In the genomic region with DNA sequence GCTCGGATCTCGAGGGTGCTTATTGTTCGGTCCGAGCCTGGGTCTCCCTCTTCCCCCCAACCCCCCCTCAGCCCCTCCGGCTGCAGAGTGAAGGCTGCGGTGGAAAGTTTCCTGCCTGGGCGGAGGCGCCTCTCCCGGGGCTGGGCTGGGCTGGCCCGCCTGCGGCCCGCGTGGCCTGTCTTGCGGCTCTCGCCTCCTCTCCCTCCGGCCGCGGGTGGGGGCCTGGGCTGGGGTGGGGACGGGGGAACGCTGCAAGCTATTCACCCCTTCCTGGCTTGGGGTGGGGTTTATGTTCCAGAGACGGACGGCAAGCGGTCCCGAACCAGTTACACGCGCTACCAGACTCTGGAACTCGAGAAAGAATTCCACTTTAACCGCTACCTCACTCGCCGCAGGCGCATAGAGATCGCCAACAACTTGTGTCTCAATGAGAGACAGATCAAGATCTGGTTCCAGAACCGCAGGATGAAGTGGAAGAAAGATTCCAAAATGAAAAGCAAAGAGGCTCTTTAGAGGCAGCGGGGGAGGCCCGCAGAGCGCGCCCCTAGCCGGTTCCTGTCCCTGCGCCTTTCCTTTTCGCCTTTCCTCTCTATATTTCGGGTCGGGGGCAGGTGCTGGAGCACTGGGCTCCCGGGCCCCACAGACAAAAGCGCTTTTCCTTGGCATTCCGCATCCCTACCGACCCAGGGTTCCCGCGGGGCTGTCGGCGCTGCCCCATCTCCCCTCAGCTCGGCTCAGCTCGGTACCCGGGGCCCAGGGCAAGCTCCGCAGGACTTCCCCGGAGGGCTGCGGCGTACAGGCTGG, we compare ENCODE assay signal across 1 cellular context.
TF ChIP-seq lines count a peak whose summit lies in the region.

No MANE protein-coding gene starts in this region.

TF ChIP-seq in K562, 482 proteins besides CTCF, POLR2A, EP300 and RAD21:
- TF ChIP-seq, protein P1, sequence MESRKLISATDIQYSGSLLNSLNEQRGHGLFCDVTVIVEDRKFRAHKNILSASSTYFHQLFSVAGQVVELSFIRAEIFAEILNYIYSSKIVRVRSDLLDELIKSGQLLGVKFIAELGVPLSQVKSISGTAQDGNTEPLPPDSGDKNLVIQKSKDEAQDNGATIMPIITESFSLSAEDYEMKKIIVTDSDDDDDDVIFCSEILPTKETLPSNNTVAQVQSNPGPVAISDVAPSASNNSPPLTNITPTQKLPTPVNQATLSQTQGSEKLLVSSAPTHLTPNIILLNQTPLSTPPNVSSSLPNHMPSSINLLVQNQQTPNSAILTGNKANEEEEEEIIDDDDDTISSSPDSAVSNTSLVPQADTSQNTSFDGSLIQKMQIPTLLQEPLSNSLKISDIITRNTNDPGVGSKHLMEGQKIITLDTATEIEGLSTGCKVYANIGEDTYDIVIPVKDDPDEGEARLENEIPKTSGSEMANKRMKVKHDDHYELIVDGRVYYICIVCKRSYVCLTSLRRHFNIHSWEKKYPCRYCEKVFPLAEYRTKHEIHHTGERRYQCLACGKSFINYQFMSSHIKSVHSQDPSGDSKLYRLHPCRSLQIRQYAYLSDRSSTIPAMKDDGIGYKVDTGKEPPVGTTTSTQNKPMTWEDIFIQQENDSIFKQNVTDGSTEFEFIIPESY (CRISPR knock-in tag; IDR thresholded peaks at IDR 0.05): peak; percentile 57; the same call in 1 of the 2 replicates
- TF ChIP-seq PCBP1 (IDR thresholded peaks at IDR 0.05; ENCODE audit: low read depth, low read length, poor library complexity, severe bottlenecking) (peak; percentile 8), HMG20B (CRISPR knock-in tag; IDR thresholded peaks at IDR 0.05) (no peak)
